ENCODE assay signal across 8 cellular contexts in genomic region chr1:6359568-6360496, GRCh38. TPM values are rescaled to one million over a fixed set of nuclear protein-coding genes. Genes with fewer than 3 reads are reported as not detected.
DNase-seq lines count a peak whose midpoint lies in the region; ATAC-seq, FAIRE-seq and TF ChIP-seq lines count a peak whose summit lies in the region.

No MANE protein-coding gene starts in this region.

- H3K4me2 ChIP-seq in OCI-LY3 (ENCODE audit: low read length) = peak overlapping the region; percentile 67

- H3K4me3 Mint-ChIP-seq in activated naive CD4-positive, alpha-beta T cell treated with anti-CD3 and anti-CD28 coated beads, Interleukin-2, amount 10 ng/mL, durations not matched to agents 7 days and 5 days = peak overlapping the region; percentile 55

- H3K36me3 Mint-ChIP-seq in activated naive CD4-positive, alpha-beta T cell treated with anti-CD3 and anti-CD28 coated beads, Interleukin-2, amount 10 ng/mL, durations not matched to agents 7 days and 5 days = peaks cover 1% of the 10 kb centered on the region

- H3K79me2 ChIP-seq in OCI-LY3 (ENCODE audit: low read length) = peaks cover 3% of the 10 kb centered on the region; the same call in 1 of the 2 replicates

- peak overlapping the region; percentile 91 for H3K27ac Mint-ChIP-seq in activated naive CD4-positive, alpha-beta T cell treated with anti-CD3 and anti-CD28 coated beads, Interleukin-2, amount 10 ng/mL, durations not matched to agents 7 days and 5 days

- ATAC-seq in GM18508 (IDR thresholded peaks at IDR 0.05; ENCODE audit: insufficient read depth, unreplicated experiment) = peak; percentile 66
- peak; percentile 81 for ATAC-seq in HG02759 (IDR thresholded peaks at IDR 0.05; ENCODE audit: unreplicated experiment)
- ATAC-seq in left ventricle myocardium superior = peak; percentile 80

- no peak for TF ChIP-seq CTCF in OCI-LY3 (IDR thresholded peaks at IDR 0.05; ENCODE audit: low read depth, low read length)

- H3K9ac ChIP-seq in OCI-LY3 (ENCODE audit: low read length) = peak overlapping the region; percentile 32; the same call in 1 of the 2 replicates

- FAIRE-seq in small intestine (lab: Jason Lieb, UNC) = no peak

- no peaks in the 10 kb centered on the region for H4K20me1 ChIP-seq in OCI-LY3 (ENCODE audit: insufficient read depth, low read length)

- WGBS in small intestine, 3 donors = 7 to 29% (median 23%) methylated on average over 15 to 17 of the region's 17 CpGs

- intact Hi-C loops in left ventricle myocardium superior (cut with micrococcal nuclease) = no loop called here

- H3K4me3 ChIP-seq in OCI-LY3 (ENCODE audit: low read length) (peak overlapping the region; percentile 23; the same call in 1 of the 2 replicates), small intestine (ENCODE audit: low read depth in 1 of 2, low read length in 2 of 2) (peak overlapping the region in 1 of 2 donors; percentile 52)

- H3K27me3 ChIP-seq in OCI-LY3 (ENCODE audit: low read depth, low read length) = no peaks in the 10 kb centered on the region
- no peaks in the 10 kb centered on the region for H3K27me3 ChIP-seq in small intestine (ENCODE audit: control insufficient read depth in 2 of 2, insufficient read depth in 2 of 2, low read length in 2 of 2)

- H3K27me3 Mint-ChIP-seq in activated naive CD4-positive, alpha-beta T cell treated with anti-CD3 and anti-CD28 coated beads, Interleukin-2, amount 10 ng/mL, durations not matched to agents 7 days and 5 days = no peaks in the 10 kb centered on the region

- H3K4me1 ChIP-seq in OCI-LY3 (ENCODE audit: low read length) (peaks cover 18% of the 10 kb centered on the region; the same call in 1 of the 2 replicates), small intestine (ENCODE audit: control insufficient read depth in 2 of 2, insufficient read depth in 1 of 2, low read depth in 1 of 2, low read length in 1 of 2) (peaks cover 12 to 17% of the 10 kb centered on the region in 2 donors)

- H2AFZ ChIP-seq in OCI-LY3 (ENCODE audit: low read depth, low read length) = no peak overlapping the region

- CTCF ChIA-PET in activated naive CD4-positive, alpha-beta T cell treated with anti-CD3 and anti-CD28 coated beads, Interleukin-2, amount 10 ng/mL, durations not matched to agents 7 days and 5 days (lab: Charles Lee) = interaction anchor here (0.6 to 6.9 kb wide), 13 partner anchors 9 to 155 kb away, joined by 3 to 50 read pairs (median 8); partner anchors contain the start of gene ACOT7

- peak; percentile 82 for DNase-seq in activated naive CD4-positive, alpha-beta T cell treated with anti-CD3 and anti-CD28 coated beads, Interleukin-2, amount 10 ng/mL, durations not matched to agents 7 days and 5 days
- DNase-seq in left ventricle myocardium superior (peak; percentile 72), small intestine (peak; percentile 96), DMS53 (lab: John Stamatoyannopoulos, UW) (no peak), C1 segment of cervical spinal cord (lab: John Stamatoyannopoulos, UW) (no peak)

- H3K9me3 Mint-ChIP-seq in activated naive CD4-positive, alpha-beta T cell treated with anti-CD3 and anti-CD28 coated beads, Interleukin-2, amount 10 ng/mL, durations not matched to agents 7 days and 5 days = no peaks in the 10 kb centered on the region

- H3K4me1 Mint-ChIP-seq in activated naive CD4-positive, alpha-beta T cell treated with anti-CD3 and anti-CD28 coated beads, Interleukin-2, amount 10 ng/mL, durations not matched to agents 7 days and 5 days = peaks cover 65% of the 10 kb centered on the region

- H3K27ac ChIP-seq in OCI-LY3 (ENCODE audit: low read length) = no peak overlapping the region
- H3K27ac ChIP-seq in small intestine (ENCODE audit: low read depth in 1 of 2, low read length in 1 of 2) = peak overlapping the region; percentile 95 to 96

- H3K9me3 ChIP-seq in OCI-LY3 (ENCODE audit: insufficient read depth, low read length) (no peaks in the 10 kb centered on the region), small intestine (ENCODE audit: control insufficient read depth, low read depth) (no peaks in the 10 kb centered on the region)

- H3K36me3 ChIP-seq in OCI-LY3 (replicated peaks; ENCODE audit: low read depth, low read length) (no peaks in the 10 kb centered on the region), small intestine (ENCODE audit: control insufficient read depth in 2 of 2, insufficient read depth in 2 of 2, low read length in 2 of 2) (no peaks in the 10 kb centered on the region)

RNA-seq across cellular contexts. Expression of gene ACOT7, which starts 33.7 kb away (rescaled TPM):
- total RNA-seq in left ventricle myocardium superior = 7.8 TPM
- 10 to 100 TPM; 63.5 to 93.8 (median 83.9) TPM for polyA plus RNA-seq in small intestine

RNA-seq across cellular contexts. Expression of gene HES2, which starts 59.9 kb away (rescaled TPM):
- not detected for total RNA-seq in left ventricle myocardium superior
- polyA plus RNA-seq in small intestine = 1 to 10 TPM in 2 of 3 donors, under 1 TPM in 1; 0.55 to 2.2 (median 1.1) TPM

Comparison
In these comparisons a context has a peak if more than half of its experiments do, and no peak if none do; other contexts are left out.
1. DNase-seq: peak in activated naive CD4-positive, alpha-beta T cell treated with anti-CD3 and anti-CD28 coated beads, Interleukin-2, amount 10 ng/mL, durations not matched to agents 7 days and 5 days (single experiment), left ventricle myocardium superior (single experiment) and small intestine (single experiment); none in DMS53 (single experiment) and C1 segment of cervical spinal cord (0 of 14).
2. Peak in every context shown above with its lines, with median percentiles within 50 percentile points of each other: ATAC-seq.